1 cellular context compared by ENCODE assay signal in the genomic region with DNA sequence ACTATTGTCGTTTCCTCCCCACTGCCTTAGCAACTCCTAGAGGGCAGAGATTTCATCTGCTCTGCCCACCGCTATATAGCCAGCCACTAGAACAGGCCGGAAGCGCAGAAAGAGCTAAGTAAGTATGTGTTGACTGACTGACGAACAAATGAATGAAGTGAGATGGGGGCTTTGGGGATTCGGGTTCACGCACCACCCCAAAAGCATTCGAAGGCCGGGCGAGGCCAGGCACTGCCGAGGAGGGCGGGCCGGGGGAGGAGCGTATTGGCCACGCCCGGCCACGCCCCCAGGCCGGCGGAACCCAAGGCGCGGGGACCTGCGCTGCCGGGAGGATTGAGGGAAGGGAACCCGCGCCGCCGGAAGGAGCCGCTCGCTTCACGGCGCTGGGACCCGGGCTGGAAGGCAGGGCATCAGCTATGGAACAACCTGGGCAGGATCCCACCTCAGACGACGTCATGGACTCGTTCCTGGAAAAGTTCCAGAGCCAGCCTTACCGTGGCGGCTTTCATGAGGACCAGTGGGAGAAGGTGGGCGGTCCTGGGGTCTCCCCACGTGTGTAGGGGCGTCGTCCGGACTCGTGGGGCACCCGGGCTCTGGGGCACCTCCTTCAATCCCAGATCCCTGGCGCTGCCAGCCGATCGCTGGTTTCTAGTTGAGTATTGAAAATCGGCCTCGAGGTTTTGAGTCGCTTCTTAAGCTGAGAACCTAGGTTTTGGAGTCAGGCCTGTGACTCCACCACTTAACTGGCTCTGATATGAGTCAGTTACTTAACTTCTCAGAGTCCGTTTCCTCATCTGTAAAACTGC.
TF ChIP-seq lines count a peak whose summit lies in the region.

A gene with protein sequence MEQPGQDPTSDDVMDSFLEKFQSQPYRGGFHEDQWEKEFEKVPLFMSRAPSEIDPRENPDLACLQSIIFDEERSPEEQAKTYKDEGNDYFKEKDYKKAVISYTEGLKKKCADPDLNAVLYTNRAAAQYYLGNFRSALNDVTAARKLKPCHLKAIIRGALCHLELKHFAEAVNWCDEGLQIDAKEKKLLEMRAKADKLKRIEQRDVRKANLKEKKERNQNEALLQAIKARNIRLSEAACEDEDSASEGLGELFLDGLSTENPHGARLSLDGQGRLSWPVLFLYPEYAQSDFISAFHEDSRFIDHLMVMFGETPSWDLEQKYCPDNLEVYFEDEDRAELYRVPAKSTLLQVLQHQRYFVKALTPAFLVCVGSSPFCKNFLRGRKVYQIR (plus strand): TSS at position 369 of the 806 bp plus-strand sequence. CDS start 48 bp downstream, at position 417.

TF ChIP-seq in K562, 482 proteins besides CTCF, POLR2A, EP300 and RAD21 (continued from another document and continues in another):
- TF ChIP-seq, protein P1, sequence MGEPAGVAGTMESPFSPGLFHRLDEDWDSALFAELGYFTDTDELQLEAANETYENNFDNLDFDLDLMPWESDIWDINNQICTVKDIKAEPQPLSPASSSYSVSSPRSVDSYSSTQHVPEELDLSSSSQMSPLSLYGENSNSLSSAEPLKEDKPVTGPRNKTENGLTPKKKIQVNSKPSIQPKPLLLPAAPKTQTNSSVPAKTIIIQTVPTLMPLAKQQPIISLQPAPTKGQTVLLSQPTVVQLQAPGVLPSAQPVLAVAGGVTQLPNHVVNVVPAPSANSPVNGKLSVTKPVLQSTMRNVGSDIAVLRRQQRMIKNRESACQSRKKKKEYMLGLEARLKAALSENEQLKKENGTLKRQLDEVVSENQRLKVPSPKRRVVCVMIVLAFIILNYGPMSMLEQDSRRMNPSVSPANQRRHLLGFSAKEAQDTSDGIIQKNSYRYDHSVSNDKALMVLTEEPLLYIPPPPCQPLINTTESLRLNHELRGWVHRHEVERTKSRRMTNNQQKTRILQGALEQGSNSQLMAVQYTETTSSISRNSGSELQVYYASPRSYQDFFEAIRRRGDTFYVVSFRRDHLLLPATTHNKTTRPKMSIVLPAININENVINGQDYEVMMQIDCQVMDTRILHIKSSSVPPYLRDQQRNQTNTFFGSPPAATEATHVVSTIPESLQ (CRISPR knock-in tag; IDR thresholded peaks at IDR 0.05), result peak; percentile 44; the same call in 1 of the 2 replicates
- TF ChIP-seq, protein P2, sequence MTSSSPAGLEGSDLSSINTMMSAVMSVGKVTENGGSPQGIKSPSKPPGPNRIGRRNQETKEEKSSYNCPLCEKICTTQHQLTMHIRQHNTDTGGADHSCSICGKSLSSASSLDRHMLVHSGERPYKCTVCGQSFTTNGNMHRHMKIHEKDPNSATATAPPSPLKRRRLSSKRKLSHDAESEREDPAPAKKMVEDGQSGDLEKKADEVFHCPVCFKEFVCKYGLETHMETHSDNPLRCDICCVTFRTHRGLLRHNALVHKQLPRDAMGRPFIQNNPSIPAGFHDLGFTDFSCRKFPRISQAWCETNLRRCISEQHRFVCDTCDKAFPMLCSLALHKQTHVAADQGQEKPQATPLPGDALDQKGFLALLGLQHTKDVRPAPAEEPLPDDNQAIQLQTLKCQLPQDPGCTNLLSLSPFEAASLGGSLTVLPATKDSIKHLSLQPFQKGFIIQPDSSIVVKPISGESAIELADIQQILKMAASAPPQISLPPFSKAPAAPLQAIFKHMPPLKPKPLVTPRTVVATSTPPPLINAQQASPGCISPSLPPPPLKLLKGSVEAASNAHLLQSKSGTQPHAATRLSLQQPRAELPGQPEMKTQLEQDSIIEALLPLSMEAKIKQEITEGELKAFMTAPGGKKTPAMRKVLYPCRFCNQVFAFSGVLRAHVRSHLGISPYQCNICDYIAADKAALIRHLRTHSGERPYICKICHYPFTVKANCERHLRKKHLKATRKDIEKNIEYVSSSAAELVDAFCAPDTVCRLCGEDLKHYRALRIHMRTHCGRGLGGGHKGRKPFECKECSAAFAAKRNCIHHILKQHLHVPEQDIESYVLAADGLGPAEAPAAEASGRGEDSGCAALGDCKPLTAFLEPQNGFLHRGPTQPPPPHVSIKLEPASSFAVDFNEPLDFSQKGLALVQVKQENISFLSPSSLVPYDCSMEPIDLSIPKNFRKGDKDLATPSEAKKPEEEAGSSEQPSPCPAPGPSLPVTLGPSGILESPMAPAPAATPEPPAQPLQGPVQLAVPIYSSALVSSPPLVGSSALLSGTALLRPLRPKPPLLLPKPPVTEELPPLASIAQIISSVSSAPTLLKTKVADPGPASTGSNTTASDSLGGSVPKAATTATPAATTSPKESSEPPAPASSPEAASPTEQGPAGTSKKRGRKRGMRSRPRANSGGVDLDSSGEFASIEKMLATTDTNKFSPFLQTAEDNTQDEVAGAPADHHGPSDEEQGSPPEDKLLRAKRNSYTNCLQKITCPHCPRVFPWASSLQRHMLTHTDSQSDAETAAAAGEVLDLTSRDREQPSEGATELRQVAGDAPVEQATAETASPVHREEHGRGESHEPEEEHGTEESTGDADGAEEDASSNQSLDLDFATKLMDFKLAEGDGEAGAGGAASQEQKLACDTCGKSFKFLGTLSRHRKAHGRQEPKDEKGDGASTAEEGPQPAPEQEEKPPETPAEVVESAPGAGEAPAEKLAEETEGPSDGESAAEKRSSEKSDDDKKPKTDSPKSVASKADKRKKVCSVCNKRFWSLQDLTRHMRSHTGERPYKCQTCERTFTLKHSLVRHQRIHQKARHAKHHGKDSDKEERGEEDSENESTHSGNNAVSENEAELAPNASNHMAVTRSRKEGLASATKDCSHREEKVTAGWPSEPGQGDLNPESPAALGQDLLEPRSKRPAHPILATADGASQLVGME (CRISPR knock-in tag; IDR thresholded peaks at IDR 0.05), result 0 out of 2 replicates have a peak, but pooled peaks have one; percentile 55
- TF ChIP-seq, protein P3, sequence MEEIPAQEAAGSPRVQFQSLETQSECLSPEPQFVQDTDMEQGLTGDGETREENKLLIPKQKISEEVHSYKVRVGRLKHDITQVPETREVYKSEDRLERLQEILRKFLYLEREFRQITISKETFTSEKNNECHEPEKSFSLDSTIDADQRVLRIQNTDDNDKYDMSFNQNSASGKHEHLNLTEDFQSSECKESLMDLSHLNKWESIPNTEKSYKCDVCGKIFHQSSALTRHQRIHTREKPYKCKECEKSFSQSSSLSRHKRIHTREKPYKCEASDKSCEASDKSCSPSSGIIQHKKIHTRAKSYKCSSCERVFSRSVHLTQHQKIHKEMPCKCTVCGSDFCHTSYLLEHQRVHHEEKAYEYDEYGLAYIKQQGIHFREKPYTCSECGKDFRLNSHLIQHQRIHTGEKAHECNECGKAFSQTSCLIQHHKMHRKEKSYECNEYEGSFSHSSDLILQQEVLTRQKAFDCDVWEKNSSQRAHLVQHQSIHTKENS (CRISPR knock-in tag; IDR thresholded peaks at IDR 0.05), result no peak
- TF ChIP-seq, protein P4, sequence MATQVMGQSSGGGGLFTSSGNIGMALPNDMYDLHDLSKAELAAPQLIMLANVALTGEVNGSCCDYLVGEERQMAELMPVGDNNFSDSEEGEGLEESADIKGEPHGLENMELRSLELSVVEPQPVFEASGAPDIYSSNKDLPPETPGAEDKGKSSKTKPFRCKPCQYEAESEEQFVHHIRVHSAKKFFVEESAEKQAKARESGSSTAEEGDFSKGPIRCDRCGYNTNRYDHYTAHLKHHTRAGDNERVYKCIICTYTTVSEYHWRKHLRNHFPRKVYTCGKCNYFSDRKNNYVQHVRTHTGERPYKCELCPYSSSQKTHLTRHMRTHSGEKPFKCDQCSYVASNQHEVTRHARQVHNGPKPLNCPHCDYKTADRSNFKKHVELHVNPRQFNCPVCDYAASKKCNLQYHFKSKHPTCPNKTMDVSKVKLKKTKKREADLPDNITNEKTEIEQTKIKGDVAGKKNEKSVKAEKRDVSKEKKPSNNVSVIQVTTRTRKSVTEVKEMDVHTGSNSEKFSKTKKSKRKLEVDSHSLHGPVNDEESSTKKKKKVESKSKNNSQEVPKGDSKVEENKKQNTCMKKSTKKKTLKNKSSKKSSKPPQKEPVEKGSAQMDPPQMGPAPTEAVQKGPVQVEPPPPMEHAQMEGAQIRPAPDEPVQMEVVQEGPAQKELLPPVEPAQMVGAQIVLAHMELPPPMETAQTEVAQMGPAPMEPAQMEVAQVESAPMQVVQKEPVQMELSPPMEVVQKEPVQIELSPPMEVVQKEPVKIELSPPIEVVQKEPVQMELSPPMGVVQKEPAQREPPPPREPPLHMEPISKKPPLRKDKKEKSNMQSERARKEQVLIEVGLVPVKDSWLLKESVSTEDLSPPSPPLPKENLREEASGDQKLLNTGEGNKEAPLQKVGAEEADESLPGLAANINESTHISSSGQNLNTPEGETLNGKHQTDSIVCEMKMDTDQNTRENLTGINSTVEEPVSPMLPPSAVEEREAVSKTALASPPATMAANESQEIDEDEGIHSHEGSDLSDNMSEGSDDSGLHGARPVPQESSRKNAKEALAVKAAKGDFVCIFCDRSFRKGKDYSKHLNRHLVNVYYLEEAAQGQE (CRISPR knock-in tag; IDR thresholded peaks at IDR 0.05; ENCODE audit: low read depth), result peak; percentile 64; the same call in 1 of the 2 replicates
- TF ChIP-seq ZNF445 (CRISPR knock-in tag; IDR thresholded peaks at IDR 0.05; ENCODE audit: low read depth) (no peak), RB1 (IDR thresholded peaks at IDR 0.05; ENCODE audit: low read depth) (peak; percentile 99), HDAC1 (IDR thresholded peaks at IDR 0.05) (peak in 1 of 2 experiments; percentile 98; a peak in 2 of 4 replicates), RFX1 (IDR thresholded peaks at IDR 0.05) (no peak; the same call in 1 of the 2 replicates), ESRRA (IDR thresholded peaks at IDR 0.05; ENCODE audit: borderline replicate concordance, low read depth) (peak; percentile 76), PURB (CRISPR knock-in tag; IDR thresholded peaks at IDR 0.05; ENCODE audit: low read depth) (no peak), KAT7 (CRISPR knock-in tag; IDR thresholded peaks at IDR 0.05; ENCODE audit: borderline replicate concordance) (peak; percentile 91), GABPB2 (CRISPR knock-in tag; conservative IDR thresholded peaks at IDR 0.05) (peak; percentile 78; the same call in 1 of the 2 replicates), CHCHD3 (CRISPR knock-in tag; IDR thresholded peaks at IDR 0.05) (no peak)
- TF ChIP-seq, protein P5, sequence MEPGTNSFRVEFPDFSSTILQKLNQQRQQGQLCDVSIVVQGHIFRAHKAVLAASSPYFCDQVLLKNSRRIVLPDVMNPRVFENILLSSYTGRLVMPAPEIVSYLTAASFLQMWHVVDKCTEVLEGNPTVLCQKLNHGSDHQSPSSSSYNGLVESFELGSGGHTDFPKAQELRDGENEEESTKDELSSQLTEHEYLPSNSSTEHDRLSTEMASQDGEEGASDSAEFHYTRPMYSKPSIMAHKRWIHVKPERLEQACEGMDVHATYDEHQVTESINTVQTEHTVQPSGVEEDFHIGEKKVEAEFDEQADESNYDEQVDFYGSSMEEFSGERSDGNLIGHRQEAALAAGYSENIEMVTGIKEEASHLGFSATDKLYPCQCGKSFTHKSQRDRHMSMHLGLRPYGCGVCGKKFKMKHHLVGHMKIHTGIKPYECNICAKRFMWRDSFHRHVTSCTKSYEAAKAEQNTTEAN (CRISPR knock-in tag; IDR thresholded peaks at IDR 0.05), result peak; percentile 66; the same call in 1 of the 2 replicates
- TF ChIP-seq, protein P6, sequence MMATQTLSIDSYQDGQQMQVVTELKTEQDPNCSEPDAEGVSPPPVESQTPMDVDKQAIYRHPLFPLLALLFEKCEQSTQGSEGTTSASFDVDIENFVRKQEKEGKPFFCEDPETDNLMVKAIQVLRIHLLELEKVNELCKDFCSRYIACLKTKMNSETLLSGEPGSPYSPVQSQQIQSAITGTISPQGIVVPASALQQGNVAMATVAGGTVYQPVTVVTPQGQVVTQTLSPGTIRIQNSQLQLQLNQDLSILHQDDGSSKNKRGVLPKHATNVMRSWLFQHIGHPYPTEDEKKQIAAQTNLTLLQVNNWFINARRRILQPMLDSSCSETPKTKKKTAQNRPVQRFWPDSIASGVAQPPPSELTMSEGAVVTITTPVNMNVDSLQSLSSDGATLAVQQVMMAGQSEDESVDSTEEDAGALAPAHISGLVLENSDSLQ (IDR thresholded peaks at IDR 0.05), result peak; percentile 52; the same call in 1 of the 2 replicates
- TF ChIP-seq, protein P7, sequence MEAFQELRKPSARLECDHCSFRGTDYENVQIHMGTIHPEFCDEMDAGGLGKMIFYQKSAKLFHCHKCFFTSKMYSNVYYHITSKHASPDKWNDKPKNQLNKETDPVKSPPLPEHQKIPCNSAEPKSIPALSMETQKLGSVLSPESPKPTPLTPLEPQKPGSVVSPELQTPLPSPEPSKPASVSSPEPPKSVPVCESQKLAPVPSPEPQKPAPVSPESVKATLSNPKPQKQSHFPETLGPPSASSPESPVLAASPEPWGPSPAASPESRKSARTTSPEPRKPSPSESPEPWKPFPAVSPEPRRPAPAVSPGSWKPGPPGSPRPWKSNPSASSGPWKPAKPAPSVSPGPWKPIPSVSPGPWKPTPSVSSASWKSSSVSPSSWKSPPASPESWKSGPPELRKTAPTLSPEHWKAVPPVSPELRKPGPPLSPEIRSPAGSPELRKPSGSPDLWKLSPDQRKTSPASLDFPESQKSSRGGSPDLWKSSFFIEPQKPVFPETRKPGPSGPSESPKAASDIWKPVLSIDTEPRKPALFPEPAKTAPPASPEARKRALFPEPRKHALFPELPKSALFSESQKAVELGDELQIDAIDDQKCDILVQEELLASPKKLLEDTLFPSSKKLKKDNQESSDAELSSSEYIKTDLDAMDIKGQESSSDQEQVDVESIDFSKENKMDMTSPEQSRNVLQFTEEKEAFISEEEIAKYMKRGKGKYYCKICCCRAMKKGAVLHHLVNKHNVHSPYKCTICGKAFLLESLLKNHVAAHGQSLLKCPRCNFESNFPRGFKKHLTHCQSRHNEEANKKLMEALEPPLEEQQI (IDR thresholded peaks at IDR 0.05), result 0 out of 2 replicates have a peak, but pooled peaks have one; percentile 58
- TF ChIP-seq, protein P8, sequence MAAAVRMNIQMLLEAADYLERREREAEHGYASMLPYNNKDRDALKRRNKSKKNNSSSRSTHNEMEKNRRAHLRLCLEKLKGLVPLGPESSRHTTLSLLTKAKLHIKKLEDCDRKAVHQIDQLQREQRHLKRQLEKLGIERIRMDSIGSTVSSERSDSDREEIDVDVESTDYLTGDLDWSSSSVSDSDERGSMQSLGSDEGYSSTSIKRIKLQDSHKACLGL (CRISPR knock-in tag; IDR thresholded peaks at IDR 0.05; ENCODE audit: borderline replicate concordance, poor library complexity, severe bottlenecking), result peak; percentile 77
- TF ChIP-seq, protein P9, sequence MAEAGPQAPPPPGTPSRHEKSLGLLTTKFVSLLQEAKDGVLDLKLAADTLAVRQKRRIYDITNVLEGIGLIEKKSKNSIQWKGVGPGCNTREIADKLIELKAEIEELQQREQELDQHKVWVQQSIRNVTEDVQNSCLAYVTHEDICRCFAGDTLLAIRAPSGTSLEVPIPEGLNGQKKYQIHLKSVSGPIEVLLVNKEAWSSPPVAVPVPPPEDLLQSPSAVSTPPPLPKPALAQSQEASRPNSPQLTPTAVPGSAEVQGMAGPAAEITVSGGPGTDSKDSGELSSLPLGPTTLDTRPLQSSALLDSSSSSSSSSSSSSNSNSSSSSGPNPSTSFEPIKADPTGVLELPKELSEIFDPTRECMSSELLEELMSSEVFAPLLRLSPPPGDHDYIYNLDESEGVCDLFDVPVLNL (CRISPR knock-in tag; IDR thresholded peaks at IDR 0.05; ENCODE audit: low read depth), result 0 out of 2 replicates have a peak, but pooled peaks have one; percentile 74
